ENCODE assay signal across 21 cellular contexts in the genomic region with DNA sequence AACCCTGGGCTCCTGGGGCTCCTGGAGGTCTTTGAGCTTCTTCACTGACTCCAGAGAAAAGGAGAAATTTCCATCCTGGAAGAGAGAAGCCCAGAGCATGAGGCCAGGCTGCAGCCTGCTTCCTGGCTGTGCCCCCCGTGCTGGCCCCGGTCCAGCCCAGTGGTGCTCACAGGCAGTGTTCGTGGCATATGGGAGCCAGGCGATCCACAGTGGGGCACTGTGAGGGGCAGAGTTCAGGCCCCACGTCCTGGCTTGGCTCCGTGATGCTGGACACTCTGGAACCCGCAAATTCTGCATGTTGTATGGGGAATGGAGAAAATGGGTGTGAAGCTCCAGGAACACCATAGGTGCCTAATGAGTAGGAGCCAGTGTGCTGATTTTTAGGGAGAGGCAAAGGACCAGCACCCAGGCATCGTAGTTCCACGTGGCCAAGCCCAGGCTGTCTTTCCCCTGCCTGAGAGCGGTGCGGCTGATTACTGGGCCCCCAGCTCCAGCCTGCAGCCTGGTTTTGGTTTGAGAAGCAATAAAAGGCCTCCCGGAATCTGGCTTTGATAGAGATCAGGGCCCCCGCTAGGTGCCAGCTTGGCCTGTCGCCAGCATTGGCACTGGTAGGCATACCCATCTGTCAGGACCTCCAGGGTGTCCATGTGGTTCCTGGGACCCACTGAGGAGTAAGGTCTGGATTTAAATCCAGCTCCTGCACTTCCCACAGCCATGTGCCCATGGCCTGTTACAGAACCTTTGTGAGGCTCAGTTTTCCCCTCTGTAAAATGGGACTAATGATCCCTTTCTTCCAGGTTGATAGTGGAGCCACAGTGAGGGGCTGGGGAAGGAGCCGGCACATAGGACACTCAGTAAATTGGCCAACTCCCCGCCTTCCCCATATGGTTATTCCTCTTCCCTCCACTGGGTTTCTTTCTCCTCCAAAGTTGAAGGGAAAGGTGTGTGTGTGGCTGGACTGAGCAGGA. TPM values are rescaled to one million over a fixed set of nuclear protein-coding genes. Genes with fewer than 3 reads are reported as not detected.
A peak's percentile ranks its signal among the peaks of the same experiment; 100 is the strongest.
DNase-seq lines count a peak whose midpoint lies in the region; ATAC-seq, FAIRE-seq and TF ChIP-seq lines count a peak whose summit lies in the region.
"Had no signal": no experiment of that assay in that cellular context is flagged by ENCODE, and none has a peak within 500 bp of the region (broad histone marks: within the 10 kb centered on the region; RNA-seq: fewer than 3 reads in every experiment).

No MANE protein-coding gene starts in this region.

- peaks cover 21% of the 10 kb centered on the region for H3K4me1 Mint-ChIP-seq in mesothelial cell of epicardium
- H3K4me1 Mint-ChIP-seq: CD8-positive, alpha-beta memory T cell had no signal

- intact Hi-C loops in left ventricle myocardium inferior (cut with micrococcal nuclease) (no loop called here), left ventricle myocardium superior (cut with micrococcal nuclease) (no loop called here), transverse colon (cut with DNase I; ENCODE audit: low total_unique reads) (no loop called here), vagina (cut with DNase I) (no loop called here)

- peak overlapping the region; percentile 51 for H3K27ac Mint-ChIP-seq in mesothelial cell of epicardium
- H3K27ac Mint-ChIP-seq: HFFc6 had no signal

- H3K36me3 Mint-ChIP-seq in mesothelial cell of epicardium, result peaks cover 8% of the 10 kb centered on the region

- H3K27me3 Mint-ChIP-seq in mesothelial cell of epicardium (ENCODE audit: low read depth), result no peaks in the 10 kb centered on the region

- H3K4me1 ChIP-seq in left ventricle myocardium inferior (peaks cover 47% of the 10 kb centered on the region), transverse colon (peaks cover 3 to 33% (median 28%) of the 10 kb centered on the region in 4 donors), vagina (peaks cover 6% of the 10 kb centered on the region)

- in situ Hi-C loops in transverse colon (cut with MboI; ENCODE audit: low pct_ligation_motif_present in 1 of 4, low pct_unique_long_range_greater_than_20kb in 1 of 4, low sequenced_read_pairs in 3 of 4), result no loop called here

- peaks cover 19% of the 10 kb centered on the region for H3K9me3 ChIP-seq in left ventricle myocardium inferior (replicated peaks)
- H3K9me3 ChIP-seq in transverse colon, result peaks cover 9 to 12% of the 10 kb centered on the region in 2 donors
- H3K9me3 ChIP-seq in vagina, result peaks cover 7% of the 10 kb centered on the region

- no peak overlapping the region for H3K4me3 ChIP-seq in left ventricle myocardium inferior
- H3K4me3 ChIP-seq in transverse colon, result peak overlapping the region in 2 of 4 donors; percentile 0 to 35
- H3K4me3 ChIP-seq in vagina, result no peak overlapping the region
- H3K4me3 ChIP-seq: A549; BLaER1 treated with 17β-estradiol and CSF1 and Interleukin-3, amounts not matched to agents 10 nM and 100 nM; SJSA1 had no signal

- TF ChIP-seq EP300 in transverse colon (IDR thresholded peaks at IDR 0.05; ENCODE audit: low read depth), result no peak

- H3K27ac ChIP-seq in left ventricle myocardium inferior (replicated peaks) (peak overlapping the region; percentile 85), RWPE1 (0 out of 2 replicates have a peak overlapping the region, but pooled peaks have one; percentile 69), transverse colon (peak overlapping the region; percentile 30 to 75 (median 74)), vagina (no peak overlapping the region)
- H3K27ac ChIP-seq: BLaER1 treated with 17β-estradiol and CSF1 and Interleukin-3, amounts not matched to agents 10 nM and 100 nM; SJSA1 had no signal

- TF ChIP-seq POLR2A in transverse colon (IDR thresholded peaks at IDR 0.05) (no peak), vagina (IDR thresholded peaks at IDR 0.05) (no peak)

- H3K9me3 Mint-ChIP-seq in mesothelial cell of epicardium, result peaks cover 26% of the 10 kb centered on the region

- POLR2A ChIA-PET in RWPE1 (lab: Yijun Ruan, JAX; ENCODE audit: low non-redundant PET), result no interaction called here

- TF ChIP-seq CTCF in left ventricle myocardium inferior (IDR thresholded peaks at IDR 0.05; ENCODE audit: borderline replicate concordance) (no peak), RWPE1 (conservative IDR thresholded peaks at IDR 0.05; ENCODE audit: low read depth) (no peak), mesothelial cell of epicardium (IDR thresholded peaks at IDR 0.05; ENCODE audit: unreplicated experiment) (no peak), transverse colon (IDR thresholded peaks at IDR 0.05) (peak in 1 of 5 experiments; percentile 27), D721Med (IDR thresholded peaks at IDR 0.05; ENCODE audit: insufficient read depth, missing control alignments) (no peak), GM20000 (IDR thresholded peaks at IDR 0.05; ENCODE audit: extremely low read depth, missing control alignments) (no peak), vagina (IDR thresholded peaks at IDR 0.05) (no peak)

- no peak for DNase-seq in left ventricle myocardium inferior
- no peak for DNase-seq in left ventricle myocardium superior
- no peak for DNase-seq in RWPE1 (ENCODE audit: low spot score)
- DNase-seq in mesothelial cell of epicardium (ENCODE audit: low spot score in 2 of 2, unreplicated experiment in 2 of 2), result no peak
- no peak for DNase-seq in transverse colon
- no peak for DNase-seq in D721Med (ENCODE audit: insufficient read length, low spot score)
- DNase-seq in GM20000 (ENCODE audit: low spot score), result no peak
- DNase-seq in vagina (ENCODE audit: extremely low spot score in 2 of 2), result no peak
- DNase-seq: CD8-positive, alpha-beta memory T cell; HFFc6; NCI-H1048; NCI-H146; NCI-H226; NCI-H526 treated with DMSO at 0.1 percent for 48 hours; OCI-M1 had no signal

- WGBS in transverse colon (ENCODE audit: low coverage in 1 of 2), 2 donors, result 72% methylated on average over 13 of the region's 16 CpGs; no CpG with 5 or more reads in 1 of the 2 donors

- H3K27me3 ChIP-seq in left ventricle myocardium inferior (ENCODE audit: low read depth) (no peaks in the 10 kb centered on the region), transverse colon (no peaks in the 10 kb centered on the region), vagina (no peaks in the 10 kb centered on the region)
- H3K27me3 ChIP-seq: BLaER1 treated with 17β-estradiol and CSF1 and Interleukin-3, amounts not matched to agents 10 nM and 100 nM; SJSA1 had no signal

- no peak for ATAC-seq in left ventricle myocardium superior

- H3K36me3 ChIP-seq in left ventricle myocardium inferior (no peaks in the 10 kb centered on the region), transverse colon (no peaks in the 10 kb centered on the region), vagina (no peaks in the 10 kb centered on the region)
- H3K36me3 ChIP-seq: BLaER1 treated with 17β-estradiol and CSF1 and Interleukin-3, amounts not matched to agents 10 nM and 100 nM; SJSA1 had no signal

- FAIRE-seq in D721Med (lab: Jason Lieb, UNC), result no peak
- FAIRE-seq: A549 had no signal

- CTCF ChIA-PET in RWPE1 (lab: Yijun Ruan, JAX), result no interaction called here

- no peak overlapping the region for H3K4me3 Mint-ChIP-seq in mesothelial cell of epicardium
- H3K4me3 Mint-ChIP-seq: CD8-positive, alpha-beta memory T cell; HFFc6 had no signal

RNA-seq across cellular contexts. Expression of a gene that starts 0.7 kb away (rescaled TPM):
- total RNA-seq in left ventricle myocardium inferior (not detected), left ventricle myocardium superior (not detected), mesothelial cell of epicardium (not detected in 3 replicates), transverse colon (1,000 to 10,000 TPM in 2 of 4 donors, 100 to 1,000 TPM in 1, 1 to 10 TPM in 1; 3.2 to 2,017 (median 1,376) TPM), vagina (not detected)
- total RNA-seq: CD8-positive, alpha-beta memory T cell; Daoy; H4; HFFc6; MCF 10A; SJSA1 had no signal

RNA-seq across cellular contexts. Expression of a gene that starts 10.6 kb away (rescaled TPM):
- total RNA-seq in left ventricle myocardium inferior, result not detected
- total RNA-seq in left ventricle myocardium superior, result not detected
- total RNA-seq in mesothelial cell of epicardium, result not detected in 3 replicates
- total RNA-seq in transverse colon, result 100 to 1,000 TPM in 3 of 4 donors, not detected in 1; 116 to 259 (median 223) TPM
- not detected for total RNA-seq in vagina
- total RNA-seq: CD8-positive, alpha-beta memory T cell; Daoy; H4; HFFc6; MCF 10A; SJSA1 had no signal
